In genomic region chr11:13107544-13108044, GRCh38 we compare ENCODE assay signal across 25 cellular contexts.
DNase-seq lines count a peak whose midpoint lies in the region; ATAC-seq, FAIRE-seq and TF ChIP-seq lines count a peak whose summit lies in the region.
"Had no signal": no experiment of that assay in that cellular context is flagged by ENCODE, and none has a peak within 500 bp of the region (broad histone marks: within the 10 kb centered on the region; RNA-seq: fewer than 3 reads in every experiment).

No MANE protein-coding gene starts in this region.

- H2BK5ac ChIP-seq in mesendoderm (ENCODE audit: low read length): peak overlapping the region; percentile 61

- H3K4me2 ChIP-seq in K562 (ENCODE audit: insufficient read depth, low read length): no peak overlapping the region
- H3K4me2 ChIP-seq in mesendoderm (ENCODE audit: low read length): no peak overlapping the region
- H3K4me2 ChIP-seq: BLaER1 had no signal

- no peaks in the 10 kb centered on the region for H4K20me1 ChIP-seq in K562 (replicated peaks; ENCODE audit: control insufficient read depth, insufficient read depth, low read length)
- H4K20me1 ChIP-seq: BLaER1 had no signal

- H3K4me1 ChIP-seq in K562 (replicated peaks in 1 of 2; ENCODE audit: control insufficient read depth in 2 of 2, insufficient read depth in 2 of 2, low read length in 2 of 2) (peaks cover 31 to 50% of the 10 kb centered on the region in 2 experiments), mesendoderm (ENCODE audit: control insufficient read depth, low read depth, low read length) (peaks cover 23% of the 10 kb centered on the region), heart left ventricle (peaks cover 0 to 35% (median 16%) of the 10 kb centered on the region in 12 donors)
- H3K4me1 ChIP-seq: BE2C had no signal

- no peak overlapping the region for H2AFZ ChIP-seq in K562 (ENCODE audit: low read depth, low read length)

- no peak for TF ChIP-seq EP300 in K562 (IDR thresholded peaks at IDR 0.05; ENCODE audit: low read length)

- ATAC-seq in K562 (no peak), GM21576 (IDR thresholded peaks at IDR 0.05; ENCODE audit: unreplicated experiment) (no peak), heart left ventricle (no peak)
- ATAC-seq: GM12878 had no signal

- H3K23ac ChIP-seq in mesendoderm (ENCODE audit: low read length): no peak overlapping the region

- intact Hi-C loops in K562 (cut with micrococcal nuclease) (no loop called here), heart left ventricle (cut with DNase I) (loop anchor here in 1 of 10 donors (10.0 kb wide), 1 partner anchor 103 kb away; the partner anchor contains the start of gene RASSF10)

- peak overlapping the region; percentile 12 for H3K56ac ChIP-seq in mesendoderm (ENCODE audit: low read length)

- no peaks in the 10 kb centered on the region for H3K79me2 ChIP-seq in K562 (ENCODE audit: control insufficient read depth, insufficient read depth, low read length)
- H3K79me2 ChIP-seq in mesendoderm (ENCODE audit: control insufficient read depth, insufficient read depth, low read length): no peaks in the 10 kb centered on the region

- H3K79me1 ChIP-seq in mesendoderm (ENCODE audit: low read length): no peaks in the 10 kb centered on the region

- no peak overlapping the region for H2BK120ac ChIP-seq in mesendoderm (ENCODE audit: low read depth, low read length)

- TF ChIP-seq POLR2A in K562 (conservative IDR thresholded peaks at IDR 0.05): no peak
- TF ChIP-seq POLR2A in heart left ventricle (IDR thresholded peaks at IDR 0.05): no peak

- no peak overlapping the region for H3K18ac ChIP-seq in mesendoderm (ENCODE audit: low read length)

- 18% methylated on average over 5 of the region's 5 CpGs for WGBS in K562 (ENCODE audit: insufficient coverage, low coverage, missing lambda C conversion rate)
- no CpG with 5 or more reads among the region's 5 CpGs for WGBS in mesendoderm (ENCODE audit: extremely low coverage, insufficient coverage, low lambda C conversion rate)
- 83 to 95% (median 87%) methylated on average over 5 of the region's 5 CpGs for WGBS in heart left ventricle, 4 donors

- no peaks in the 10 kb centered on the region for H3K9me1 ChIP-seq in K562 (ENCODE audit: control insufficient read depth, insufficient read depth, low read length)

- H3K27ac ChIP-seq in K562 (ENCODE audit: extremely low read depth, low read depth, low read length) (no peak overlapping the region), mesendoderm (ENCODE audit: low read depth, low read length) (no peak overlapping the region), heart left ventricle (no peak overlapping the region)
- H3K27ac ChIP-seq: BLaER1 had no signal

- no peak overlapping the region for H4K8ac ChIP-seq in mesendoderm (ENCODE audit: low read depth, low read length)

- CTCF ChIA-PET in K562 (lab: Yijun Ruan, JAX; ENCODE audit: low intra/inter-chr PET ratio): no interaction called here

- H3K9me3 ChIP-seq in K562 (replicated peaks; ENCODE audit: control insufficient read depth, insufficient read depth, low read depth, low read length) (no peaks in the 10 kb centered on the region), heart left ventricle (no peaks in the 10 kb centered on the region)
- H3K9me3 ChIP-seq: BE2C had no signal

- no peak overlapping the region for H4K5ac ChIP-seq in mesendoderm (ENCODE audit: low read length)

- 0 out of 4 replicates have a peak, but pooled peaks of 1 of the 2 experiments have one; percentile 18 for TF ChIP-seq RAD21 in K562 (CRISPR knock-in tag; conservative IDR thresholded peaks at IDR 0.05 in 1 of 2, IDR thresholded peaks at IDR 0.05 in 1 of 2)

- peak overlapping the region; percentile 70 for H2AK5ac ChIP-seq in mesendoderm (ENCODE audit: low read length)

- H3K9ac ChIP-seq in K562 (ENCODE audit: insufficient read depth in 1 of 2, low read depth in 2 of 2, low read length in 2 of 2) (no peak overlapping the region), mesendoderm (ENCODE audit: low read length) (no peak overlapping the region)
- H3K9ac ChIP-seq: BLaER1 had no signal

- no TSS peak for BruUV-seq in K562 (replicated peaks; lab: Mats Ljungman, UMichigan)

- H3K27me3 ChIP-seq in K562 (ENCODE audit: control insufficient read depth in 2 of 2, insufficient read depth in 2 of 2, low read length in 2 of 2) (no peaks in the 10 kb centered on the region), mesendoderm (ENCODE audit: insufficient read depth, low read length, poor library complexity) (no peaks in the 10 kb centered on the region), heart left ventricle (no peaks in the 10 kb centered on the region)
- H3K27me3 ChIP-seq: BE2C, BLaER1 had no signal

- no peak for TF ChIP-seq CTCF in K562 (IDR thresholded peaks at IDR 0.05 in 2 of 3, conservative IDR thresholded peaks at IDR 0.05 in 1 of 3; ENCODE audit: insufficient read depth in 2 of 3, low read depth in 1 of 3, low read length in 3 of 3)
- no peak for TF ChIP-seq CTCF in heart left ventricle (IDR thresholded peaks at IDR 0.05)

- no peak for FAIRE-seq in K562 (lab: Jason Lieb, UNC)
- FAIRE-seq: A204.1, GM12878, GM12892, GM18507 had no signal

- H3K36me3 ChIP-seq in K562 (ENCODE audit: control insufficient read depth, insufficient read depth, low read length) (no peaks in the 10 kb centered on the region), mesendoderm (ENCODE audit: control insufficient read depth, insufficient read depth, low read length) (no peaks in the 10 kb centered on the region), heart left ventricle (no peaks in the 10 kb centered on the region)
- H3K36me3 ChIP-seq: BE2C, BLaER1 had no signal

- DNase-seq in K562 (ENCODE audit: extremely low read depth in 1 of 4, low spot score in 3 of 4): no peak
- DNase-seq in mesendoderm: no peak
- no peak for DNase-seq in activated naive CD4-positive, alpha-beta T cell treated with anti-CD3 and anti-CD28 coated beads, Interleukin-2, amount 50 U/mL, for 16 hours
- no peak for DNase-seq in heart left ventricle
- DNase-seq: 8988T; ACHN; BE2C; C1 segment of cervical spinal cord; CD4-positive, alpha-beta memory T cell; CD4-positive, CD25-positive, alpha-beta regulatory T cell; CD8-positive, alpha-beta memory T cell; COR-L47; DMS 273 treated with DMSO at 0.1 percent for 48 hours; DMS153; DMS53; DMS79; DND-41; EL; GDM1 had no signal

- POLR2A ChIA-PET in K562 (lab: Yijun Ruan, JAX): no interaction called here

- H3K4ac ChIP-seq in mesendoderm (ENCODE audit: low read depth, low read length): no peak overlapping the region

- H2BK15ac ChIP-seq in mesendoderm (replicated peaks; ENCODE audit: low read depth): no peak overlapping the region

- H3K4me3 ChIP-seq in K562 (no peak overlapping the region), mesendoderm (ENCODE audit: low read length) (no peak overlapping the region), heart left ventricle (no peak overlapping the region)
- H3K4me3 ChIP-seq: BLaER1, GM12878 had no signal

- in situ Hi-C loops in K562 (cut with MboI): no loop called here

TF ChIP-seq in K562, 482 proteins besides CTCF, POLR2A, EP300 and RAD21 (continues in another document):
- TF ChIP-seq, protein P1, sequence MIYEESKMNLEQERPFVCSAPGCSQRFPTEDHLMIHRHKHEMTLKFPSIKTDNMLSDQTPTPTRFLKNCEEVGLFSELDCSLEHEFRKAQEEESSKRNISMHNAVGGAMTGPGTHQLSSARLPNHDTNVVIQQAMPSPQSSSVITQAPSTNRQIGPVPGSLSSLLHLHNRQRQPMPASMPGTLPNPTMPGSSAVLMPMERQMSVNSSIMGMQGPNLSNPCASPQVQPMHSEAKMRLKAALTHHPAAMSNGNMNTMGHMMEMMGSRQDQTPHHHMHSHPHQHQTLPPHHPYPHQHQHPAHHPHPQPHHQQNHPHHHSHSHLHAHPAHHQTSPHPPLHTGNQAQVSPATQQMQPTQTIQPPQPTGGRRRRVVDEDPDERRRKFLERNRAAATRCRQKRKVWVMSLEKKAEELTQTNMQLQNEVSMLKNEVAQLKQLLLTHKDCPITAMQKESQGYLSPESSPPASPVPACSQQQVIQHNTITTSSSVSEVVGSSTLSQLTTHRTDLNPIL (CRISPR knock-in tag; IDR thresholded peaks at IDR 0.05): no peak
- no peak for TF ChIP-seq PRMT5 (CRISPR knock-in tag; IDR thresholded peaks at IDR 0.05)
- TF ChIP-seq FOS (IDR thresholded peaks at IDR 0.05; ENCODE audit: extremely low read depth, insufficient read length): no peak
- peak; percentile 68 for TF ChIP-seq L3MBTL2 (IDR thresholded peaks at IDR 0.05)
- peak; percentile 89 for TF ChIP-seq FOXJ2 (tag; IDR thresholded peaks at IDR 0.05)
- TF ChIP-seq SETDB1 (IDR thresholded peaks at IDR 0.05; ENCODE audit: low read length): no peak
- no peak for TF ChIP-seq HBP1 (CRISPR knock-in tag; IDR thresholded peaks at IDR 0.05)
- no peak for TF ChIP-seq ATF1 (CRISPR knock-in tag; IDR thresholded peaks at IDR 0.05)
- no peak for TF ChIP-seq ATF1 (tag; IDR thresholded peaks at IDR 0.05)
- TF ChIP-seq FOXA3 (CRISPR knock-in tag; conservative IDR thresholded peaks at IDR 0.05 in 1 of 2, IDR thresholded peaks at IDR 0.05 in 1 of 2): peak in 1 of 2 experiments; percentile 86; a peak in 2 of 4 replicates
- 0 out of 2 replicates have a peak, but pooled peaks have one; percentile 4 for TF ChIP-seq TCFL5 (CRISPR knock-in tag; conservative IDR thresholded peaks at IDR 0.05)
